9 cellular contexts compared by ENCODE assay signal in the genomic region with DNA sequence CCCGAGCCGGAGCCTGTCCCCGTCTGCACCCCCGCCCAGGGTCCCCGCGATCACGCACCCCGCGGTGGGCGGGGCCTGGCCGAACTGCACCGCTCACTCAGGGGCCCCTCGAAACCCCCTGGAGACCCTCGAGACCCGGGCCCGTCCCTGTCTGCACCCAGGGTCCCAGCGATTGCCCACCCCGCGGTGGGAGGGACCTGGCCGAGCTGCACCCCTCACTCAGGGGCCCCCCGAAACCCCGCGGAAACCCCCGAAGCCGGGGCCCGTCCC. TPM values are rescaled to one million over a fixed set of nuclear protein-coding genes. Genes with fewer than 3 reads are reported as not detected.
A peak's percentile ranks its signal among the peaks of the same experiment; 100 is the strongest.
DNase-seq lines count a peak whose midpoint lies in the region; ATAC-seq and TF ChIP-seq lines count a peak whose summit lies in the region.
"Had no signal": no experiment of that assay in that cellular context is flagged by ENCODE, and none has a peak within 500 bp of the region (broad histone marks: within the 10 kb centered on the region; RNA-seq: fewer than 3 reads in every experiment).

No MANE protein-coding gene starts in this region.

- H3K27me3 Mint-ChIP-seq in activated CD4-positive, alpha-beta T cell treated with anti-CD3 and anti-CD28 coated beads for 36 hours = peaks cover 2% of the 10 kb centered on the region

- POLR2A ChIA-PET in activated CD4-positive, alpha-beta T cell treated with anti-CD3 and anti-CD28 coated beads for 36 hours (lab: Charles Lee) = interaction anchor here (1.0 to 1.9 kb wide), 4 partner anchors 20 to 164 kb away, joined by 4 to 11 read pairs (median 5); partner anchors contain the start of genes GADD45B and TIMM13
- POLR2A ChIA-PET in RWPE1 (lab: Yijun Ruan, JAX; ENCODE audit: low non-redundant PET) = no interaction called here

- H3K36me3 ChIP-seq in sigmoid colon = no peaks in the 10 kb centered on the region

- peaks cover 3% of the 10 kb centered on the region for H3K36me3 Mint-ChIP-seq in activated CD4-positive, alpha-beta T cell treated with anti-CD3 and anti-CD28 coated beads for 36 hours (ENCODE audit: low read depth)

- H3K4me1 ChIP-seq in sigmoid colon = peaks cover 0 to 21% (median 14%) of the 10 kb centered on the region in 4 donors

- no peaks in the 10 kb centered on the region for H3K9me3 ChIP-seq in sigmoid colon

- WGBS in sigmoid colon, 2 donors = 1% methylated on average over 26 of the region's 26 CpGs

- H3K4me3 Mint-ChIP-seq in activated CD4-positive, alpha-beta T cell treated with anti-CD3 and anti-CD28 coated beads for 36 hours = peak overlapping the region; percentile 84

- H3K4me3 ChIP-seq in foreskin fibroblast (ENCODE audit: low read depth in 1 of 2, low read length in 2 of 2) = peak overlapping the region; percentile 81 to 96
- peak overlapping the region; percentile 44 to 98 (median 96) for H3K4me3 ChIP-seq in sigmoid colon

- ATAC-seq in activated CD4-positive, alpha-beta T cell treated with anti-CD3 and anti-CD28 coated beads for 36 hours = no peak

- no peaks in the 10 kb centered on the region for H3K27me3 ChIP-seq in sigmoid colon

- TF ChIP-seq EP300 in sigmoid colon (IDR thresholded peaks at IDR 0.05) = no peak

- DNase-seq in activated CD4-positive, alpha-beta T cell treated with anti-CD3 and anti-CD28 coated beads for 36 hours = no peak
- no peak for DNase-seq in activated CD4-positive, alpha-beta T cell treated with anti-CD3 and anti-CD28 coated beads, Interleukin-2, amount 50 U/mL, for 1 hour
- DNase-seq in RWPE1 (ENCODE audit: low spot score) (no peak), foreskin fibroblast (no peak), sigmoid colon (no peak), HCEC 1CT (no peak), AG08396 (ENCODE audit: low spot score) (no peak), NCI-H187 treated with DMSO at 0.1 percent for 48 hours (lab: John Stamatoyannopoulos, UW) (no peak)

- intact Hi-C loops in activated CD4-positive, alpha-beta T cell treated with anti-CD3 and anti-CD28 coated beads for 36 hours (cut with DNase I, micrococcal nuclease) = loop anchor here in 1 of 2 experiments (1.0 to 2.0 kb wide), 6 partner anchors 29 to 385 kb away; partner anchors contain the start of genes DOT1L, LSM7, PLEKHJ1 and SF3A2
- intact Hi-C loops in sigmoid colon (cut with DNase I) = loop anchor here (1.0 to 10.0 kb wide), 2 partner anchors 28 to 249 kb away; partner anchors contain the start of gene GNG7

- H3K27ac Mint-ChIP-seq in activated CD4-positive, alpha-beta T cell treated with anti-CD3 and anti-CD28 coated beads for 36 hours = peak overlapping the region; percentile 88

- no peak for TF ChIP-seq POLR2A in sigmoid colon (IDR thresholded peaks at IDR 0.05)

- no peak for TF ChIP-seq CTCF in RWPE1 (conservative IDR thresholded peaks at IDR 0.05; ENCODE audit: low read depth)
- no peak for TF ChIP-seq CTCF in foreskin fibroblast (IDR thresholded peaks at IDR 0.05; ENCODE audit: low read depth, low read length)
- TF ChIP-seq CTCF in sigmoid colon (IDR thresholded peaks at IDR 0.05) = no peak

- no peaks in the 10 kb centered on the region for H3K9me3 Mint-ChIP-seq in activated CD4-positive, alpha-beta T cell treated with anti-CD3 and anti-CD28 coated beads for 36 hours (ENCODE audit: low read depth)
- H3K9me3 Mint-ChIP-seq: activated naive CD4-positive, alpha-beta T cell treated with anti-CD3 and anti-CD28 coated beads, Interleukin-2, amount 50 U/mL, for 72 hours had no signal

- H3K27ac ChIP-seq in RWPE1 (peak overlapping the region; percentile 83), sigmoid colon (peak overlapping the region; percentile 20 to 67 (median 64))

- peaks cover 18% of the 10 kb centered on the region for H3K4me1 Mint-ChIP-seq in activated CD4-positive, alpha-beta T cell treated with anti-CD3 and anti-CD28 coated beads for 36 hours

- CTCF ChIA-PET in activated CD4-positive, alpha-beta T cell treated with anti-CD3 and anti-CD28 coated beads for 36 hours (lab: Charles Lee) = interaction anchor here (1.0 to 1.6 kb wide), 4 partner anchors 20 to 181 kb away, joined by 3 to 9 read pairs (median 4); partner anchors contain the start of genes GADD45B and TIMM13
- CTCF ChIA-PET in RWPE1 (lab: Yijun Ruan, JAX) = interaction anchor here (0.8 to 1.4 kb wide), 2 partner anchors 21 to 155 kb away, joined by 3 to 7 read pairs; no protein-coding TSS in a partner anchor

RNA-seq across cellular contexts. Expression of gene LMNB2, which starts 0.5 kb away (rescaled TPM):
- 10 to 100 TPM; 91.0 to 93.9 TPM for total RNA-seq in activated CD4-positive, alpha-beta T cell treated with anti-CD3 and anti-CD28 coated beads for 36 hours
- total RNA-seq in sigmoid colon = 10 to 100 TPM in 3 of 4 donors, 1 to 10 TPM in 1; 7.4 to 19.7 (median 12.6) TPM
- polyA plus RNA-seq in sigmoid colon = 10 to 100 TPM; 15.0 to 74.4 (median 20.3) TPM

RNA-seq across cellular contexts. Expression of gene GADD45B, which starts 19.7 kb away (rescaled TPM):
- total RNA-seq in activated CD4-positive, alpha-beta T cell treated with anti-CD3 and anti-CD28 coated beads for 36 hours = 10 to 100 TPM; 57.7 to 71.2 TPM
- 100 to 1,000 TPM in 2 of 4 donors, 10 to 100 TPM in 2; 82.0 to 708 (median 108) TPM for total RNA-seq in sigmoid colon
- 10 to 100 TPM; 25.0 to 56.3 (median 54.7) TPM for polyA plus RNA-seq in sigmoid colon

RNA-seq across cellular contexts. Expression of gene TIMM13, which starts 28.9 kb away (rescaled TPM):
- total RNA-seq in activated CD4-positive, alpha-beta T cell treated with anti-CD3 and anti-CD28 coated beads for 36 hours = 100 to 1,000 TPM in 1 of 2 experiments, 10 to 100 TPM in 1; 70.7 to 104 TPM
- 10 to 100 TPM; 23.6 to 29.3 (median 26.3) TPM for total RNA-seq in sigmoid colon
- 100 to 1,000 TPM in 2 of 3 donors, 10 to 100 TPM in 1; 92.2 to 135 (median 101) TPM for polyA plus RNA-seq in sigmoid colon

Comparison
In these comparisons a context has a peak if more than half of its experiments do, and no peak if none do; other contexts are left out.
1. RNA of gene LMNB2, which starts 0.5 kb away (total RNA-seq): 91.0 to 93.9 TPM in activated CD4-positive, alpha-beta T cell treated with anti-CD3 and anti-CD28 coated beads for 36 hours; 7.4 to 19.7 TPM in sigmoid colon; every median in the first group is over 4 times any median in the second.